Comparison of ENCODE assay signal across 21 cellular contexts in the genomic region with DNA sequence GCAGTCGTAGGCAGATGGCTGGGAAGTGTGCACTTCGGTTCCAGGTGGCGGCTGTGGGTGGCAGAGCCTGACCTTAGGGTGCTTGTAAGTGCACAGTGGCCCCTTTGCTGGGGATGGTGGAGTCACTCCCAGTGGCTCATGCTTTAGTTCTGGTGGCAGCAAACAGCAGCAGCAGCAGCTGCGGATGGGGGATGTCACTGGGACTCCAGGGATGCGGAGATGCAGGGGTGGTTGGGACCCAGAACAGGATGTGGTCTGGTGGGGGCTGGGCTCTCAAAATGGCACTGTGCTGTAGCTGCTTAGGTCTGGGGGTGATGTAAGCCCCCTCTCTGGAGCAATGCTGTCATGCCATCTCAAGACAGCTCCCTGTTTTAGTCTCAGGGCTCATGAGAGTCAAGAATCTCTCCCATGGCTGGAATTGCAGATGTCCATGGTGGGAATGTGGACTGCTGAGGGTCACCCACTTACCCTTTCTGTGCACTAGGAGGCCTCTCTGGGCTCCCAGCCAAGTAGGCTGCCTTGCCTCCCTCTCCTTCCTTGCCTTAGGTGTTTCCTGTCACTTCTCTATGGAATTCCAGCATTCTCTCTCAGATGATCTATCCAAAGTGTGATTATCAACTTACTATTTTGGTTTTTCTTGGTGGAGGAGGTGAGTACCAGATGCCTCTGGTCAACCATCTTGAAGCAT.
DNase-seq lines count a peak whose midpoint lies in the region; TF ChIP-seq lines count a peak whose summit lies in the region.
"Had no signal": no experiment of that assay in that cellular context is flagged by ENCODE, and none has a peak within 500 bp of the region (broad histone marks: within the 10 kb centered on the region; RNA-seq: fewer than 3 reads in every experiment).

No MANE protein-coding gene starts in this region.

- H2AFZ ChIP-seq in neuronal stem cell (ENCODE audit: low read length), result no peak overlapping the region
- H2AFZ ChIP-seq: parathyroid adenoma had no signal

- H3K9me3 ChIP-seq in neuronal stem cell (replicated peaks in 1 of 2; ENCODE audit: control insufficient read depth in 2 of 2, insufficient read depth in 1 of 2, low read depth in 1 of 2, low read length in 2 of 2), result peaks cover 3 to 15% of the 10 kb centered on the region in 2 donors

- no peak overlapping the region for H4K8ac ChIP-seq in neuronal stem cell (ENCODE audit: low read depth, low read length)

- no CpG with 5 or more reads among the region's 5 CpGs for WGBS in neuronal stem cell (ENCODE audit: extremely low coverage in 2 of 2, insufficient read length in 2 of 2, insufficient replicate concordance in 1 of 2), 2 donors

- no peak overlapping the region for H3K4me2 ChIP-seq in neuronal stem cell (ENCODE audit: insufficient read depth, low read length, poor library complexity, severe bottlenecking)

- DNase-seq in ELR (ENCODE audit: low read depth), result peak; percentile 33
- peak; percentile 31 for DNase-seq in NCI-H524 treated with DMSO at 0.1 percent for 48 hours (lab: John Stamatoyannopoulos, UW)
- peak; percentile 60 for DNase-seq in choroid plexus epithelial cell (ENCODE audit: low read depth)
- no peak for DNase-seq in neuronal stem cell (ENCODE audit: low spot score)
- DNase-seq in H7, result no peak
- no peak for DNase-seq in NCI-H1694 (lab: John Stamatoyannopoulos, UW)
- no peak for DNase-seq in NOMO-1 treated with DMSO at 0.1 percent for 48 hours (lab: John Stamatoyannopoulos, UW; ENCODE audit: unreplicated experiment)
- DNase-seq: activated CD4-positive, alpha-beta T cell treated with anti-CD3 and anti-CD28 coated beads for 48 hours; activated gamma-delta T cell treated with Interleukin-2 at 50 U/mL for 16 hours; AML-193; COR-L47; hypothalamus; mesendoderm; MM.1S; naive thymus-derived CD8-positive, alpha-beta T cell; NCI-H1436 treated with DMSO at 0.1 percent for 48 hours; NCI-H446; Right ventricle myocardium superior; SW 1271; transverse colon had no signal

- H3K36me3 ChIP-seq in neuronal stem cell (replicated peaks in 1 of 2; ENCODE audit: control insufficient read depth in 2 of 2, insufficient read depth in 2 of 2, low read length in 2 of 2) (no peaks in the 10 kb centered on the region), H7 (replicated peaks; ENCODE audit: control insufficient read depth, insufficient read depth, low read length) (no peaks in the 10 kb centered on the region)
- H3K36me3 ChIP-seq: transverse colon had no signal

- no peak overlapping the region for H3K9ac ChIP-seq in neuronal stem cell (ENCODE audit: low read depth, low read length, poor library complexity)
- H3K9ac ChIP-seq: parathyroid adenoma had no signal

- H2BK5ac ChIP-seq in neuronal stem cell (ENCODE audit: low read length), result peak overlapping the region; percentile 83

- H2AK5ac ChIP-seq in neuronal stem cell (ENCODE audit: low read depth, low read length), result peak overlapping the region; percentile 6

- H2BK15ac ChIP-seq in neuronal stem cell (ENCODE audit: low read length), result no peak overlapping the region

- H3K4ac ChIP-seq in neuronal stem cell (ENCODE audit: low read length), result no peak overlapping the region

- TF ChIP-seq CTCF in choroid plexus epithelial cell (conservative IDR thresholded peaks at IDR 0.05; ENCODE audit: low read depth, low read length), result peak; percentile 34

- no peak overlapping the region for H4K91ac ChIP-seq in neuronal stem cell (ENCODE audit: low read depth, low read length, poor library complexity)

- H3K23ac ChIP-seq in neuronal stem cell (ENCODE audit: low read depth, low read length, poor library complexity), result peak overlapping the region; percentile 11

- H3K27me3 ChIP-seq in neuronal stem cell (ENCODE audit: control insufficient read depth in 3 of 3, insufficient read depth in 3 of 3, low read depth in 1 of 3, low read length in 3 of 3) (no peaks in the 10 kb centered on the region), H7 (ENCODE audit: control insufficient read depth, insufficient read depth, low read length) (no peaks in the 10 kb centered on the region)

- no peak overlapping the region for H2BK120ac ChIP-seq in neuronal stem cell (ENCODE audit: low read depth, low read length)

- H2BK12ac ChIP-seq in neuronal stem cell (ENCODE audit: low read length), result no peak overlapping the region

- H3K4me1 ChIP-seq in neuronal stem cell (ENCODE audit: control insufficient read depth in 2 of 2, insufficient read depth in 1 of 2, low read depth in 1 of 2, low read length in 2 of 2), result no peaks in the 10 kb centered on the region
- H3K4me1 ChIP-seq: parathyroid adenoma, transverse colon had no signal

- no peaks in the 10 kb centered on the region for H3K79me1 ChIP-seq in neuronal stem cell (ENCODE audit: low read depth, low read length)

- H3K4me3 ChIP-seq in choroid plexus epithelial cell (ENCODE audit: low read depth, low read length) (no peak overlapping the region), neuronal stem cell (ENCODE audit: low read length in 2 of 2) (peak overlapping the region in 1 of 2 donors; percentile 53), H7 (ENCODE audit: insufficient read depth, low read depth, low read length) (no peak overlapping the region)
- H3K4me3 ChIP-seq: transverse colon had no signal

- no peak overlapping the region for H3K27ac ChIP-seq in neuronal stem cell (replicated peaks; ENCODE audit: low read length)
- H3K27ac ChIP-seq: parathyroid adenoma, transverse colon had no signal

- peak overlapping the region; percentile 60 for H3K18ac ChIP-seq in neuronal stem cell (ENCODE audit: low read length)

- H3K14ac ChIP-seq in neuronal stem cell (ENCODE audit: low read length), result no peak overlapping the region

Comparison
In these comparisons a context has a peak if more than half of its experiments do, and no peak if none do; other contexts are left out.
1. DNase-seq: peak in ELR (single experiment), NCI-H524 treated with DMSO at 0.1 percent for 48 hours (single experiment) and choroid plexus epithelial cell (single experiment); none in neuronal stem cell (single experiment), H7 (single experiment), NCI-H1694 (single experiment) and NOMO-1 treated with DMSO at 0.1 percent for 48 hours (single experiment).